ENCODE assay signal across 33 cellular contexts in genomic region chrX:122220644-122221373, GRCh38.
A peak's percentile ranks its signal among the peaks of the same experiment; 100 is the strongest.
DNase-seq lines count a peak whose midpoint lies in the region; ATAC-seq, FAIRE-seq and TF ChIP-seq lines count a peak whose summit lies in the region.
"Had no signal": no experiment of that assay in that cellular context is flagged by ENCODE, and none has a peak within 500 bp of the region (broad histone marks: within the 10 kb centered on the region; RNA-seq: fewer than 3 reads in every experiment).

No MANE protein-coding gene starts in this region.

- peak overlapping the region; percentile 65 to 94 for H3K4me2 ChIP-seq in H1 (ENCODE audit: insufficient read depth in 1 of 2, low read depth in 2 of 2, low read length in 2 of 2)
- H3K4me2 ChIP-seq: KMS-11 had no signal

- H3K23me2 ChIP-seq in H1 (ENCODE audit: low read depth, low read length), result no peaks in the 10 kb centered on the region; the same call in 1 of the 2 replicates

- H2AFZ ChIP-seq in H1 (ENCODE audit: low read length), result no peak overlapping the region

- CTCF ChIA-PET in H1 (lab: Charles Lee; ENCODE audit: partially characterized antibody), result interaction anchor here (1.6 kb wide), 1 partner anchor 82 kb away, joined by 3 read pairs; no protein-coding TSS in a partner anchor

- H3K4me3 ChIP-seq in H1 (ENCODE audit: extremely low read depth in 1 of 4, insufficient read depth in 2 of 4, low read depth in 3 of 4, low read length in 4 of 4) (peak overlapping the region; percentile 15 to 64 (median 40); a peak in 6 of 8 replicates), spleen (no peak overlapping the region)
- H3K4me3 ChIP-seq: lung, ovary, SJSA1, testis had no signal

- H3K36me3 ChIP-seq in H1 (ENCODE audit: control insufficient read depth in 2 of 4, insufficient read depth in 4 of 4, low read length in 3 of 4) (peaks cover 0 to 12% (median 4%) of the 10 kb centered on the region in 4 experiments; a peak in 3 of 8 replicates), spleen (no peaks in the 10 kb centered on the region)
- H3K36me3 ChIP-seq: ovary, SJSA1 had no signal

- POLR2A ChIA-PET in H1 (lab: Charles Lee; ENCODE audit: partially characterized antibody), result interaction anchor here (0.7 to 3.4 kb wide), 11 partner anchors 8 to 27 kb away, joined by 3 to 18 read pairs (median 6); no protein-coding TSS in a partner anchor

- FAIRE-seq in H1 (lab: Jason Lieb, UNC), result peak; percentile 84
- FAIRE-seq: bronchial epithelial cell, GM12892, HTR-8/SVneo, RCC 7860, small intestine, urothelium cell line had no signal

- H3K23ac ChIP-seq in H1 (ENCODE audit: insufficient read length), result no peak overlapping the region

- no peak overlapping the region for H3K14ac ChIP-seq in H1 (ENCODE audit: insufficient read length)

- H3K18ac ChIP-seq in H1 (ENCODE audit: extremely low read depth, low read length), result peak overlapping the region; percentile 98

- DNase-seq in ELF-1 (ENCODE audit: low read depth, low spot score), result peak; percentile 96
- DNase-seq in NCI-H82 (lab: John Stamatoyannopoulos, UW), result peak; percentile 89
- DNase-seq in H1 (ENCODE audit: low read depth in 1 of 2, low spot score in 2 of 2), result peak in 1 of 2 experiments; percentile 73
- DNase-seq in iPS-NIHi11 (ENCODE audit: low spot score), result peak; percentile 51
- DNase-seq in middle frontal gyrus (ENCODE audit: extremely low spot score, low spot score), result no peak
- DNase-seq in stimulated activated CD8-positive, alpha-beta memory T cell treated with anti-CD3 and anti-CD28 coated beads, Interleukin-4, amount 100 ng/mL, for 48 hours, result no peak
- DNase-seq in spleen, result no peak
- DNase-seq: 8988T; activated CD4-positive, alpha-beta T cell treated with anti-CD3 and anti-CD28 coated beads, Interleukin-2, amount 10 ng/mL, durations not matched to agents 24 days and 14 days; activated effector memory CD4-positive, alpha-beta T cell treated with Interleukin-2 at 50 U/mL for 16 hours; COR-L47; HFFc6; left cardiac atrium; NCI-H1417; NCI-H2029 treated with DMSO at 0.1 percent for 48 hours; NCI-H526; ovary; retina; small intestine; T1000; testis had no signal

- peak overlapping the region; percentile 99 for H4K91ac ChIP-seq in H1 (replicated peaks; ENCODE audit: insufficient read length, low read length)

- no peaks in the 10 kb centered on the region for H4K20me1 ChIP-seq in H1 (replicated peaks in 1 of 2; ENCODE audit: control insufficient read depth in 1 of 2, insufficient read depth in 2 of 2, low read length in 2 of 2)

- no peak overlapping the region for H2BK15ac ChIP-seq in H1 (ENCODE audit: low read length)

- peak overlapping the region in 2 of 4 experiments; percentile 9 to 36; a peak in 3 of 7 replicates for H3K9ac ChIP-seq in H1 (replicated peaks in 1 of 4; ENCODE audit: extremely low read depth in 1 of 4, low read depth in 3 of 4, low read length in 3 of 4)
- H3K9ac ChIP-seq: KMS-11 had no signal

- H2BK12ac ChIP-seq in H1 (ENCODE audit: low read depth, low read length), result peak overlapping the region; percentile 60; the same call in 1 of the 2 replicates

- no peaks in the 10 kb centered on the region for H3K79me1 ChIP-seq in H1 (ENCODE audit: low read depth, low read length)

- no peak for TF ChIP-seq CTCF in H1 (IDR thresholded peaks at IDR 0.05; ENCODE audit: control extremely low read depth in 1 of 3, insufficient read depth in 1 of 3, low read depth in 1 of 3, low read length in 3 of 3)
- no peak for TF ChIP-seq CTCF in spleen (IDR thresholded peaks at IDR 0.05 in 8 of 11, conservative IDR thresholded peaks at IDR 0.05 in 3 of 11)

- H2BK20ac ChIP-seq in H1 (ENCODE audit: low read length), result peak overlapping the region; percentile 48; the same call in 1 of the 2 replicates

- TF ChIP-seq RAD21 in H1 (IDR thresholded peaks at IDR 0.05 in 1 of 2, conservative IDR thresholded peaks at IDR 0.05 in 1 of 2; ENCODE audit: low read depth in 2 of 2, low read length in 2 of 2), result no peak

- WGBS in H1 (ENCODE audit: extremely low coverage in 1 of 2, insufficient coverage in 1 of 2, insufficient read length in 1 of 2, insufficient replicate concordance in 2 of 2, low coverage in 1 of 2, low lambda C conversion rate in 2 of 2, missing lambda C conversion rate in 1 of 2), 2 experiments, result 0% methylated on average over 1 of the region's 3 CpGs; no CpG with 5 or more reads in 1 of the 2 experiments
- WGBS in spleen, 5 donors, result 38 to 67% (median 48%) methylated on average over 1 to 3 of the region's 3 CpGs

- 0 out of 2 replicates have a peak overlapping the region, but pooled peaks have one; percentile 65 for H2AK5ac ChIP-seq in H1 (ENCODE audit: low read depth, low read length)

- peak overlapping the region; percentile 78 for H3K4ac ChIP-seq in H1 (replicated peaks; ENCODE audit: insufficient read length, low read depth, low read length)

- ATAC-seq in HG02884 (IDR thresholded peaks at IDR 0.05; ENCODE audit: unreplicated experiment), result no peak
- ATAC-seq: activated naive CD4-positive, alpha-beta T cell treated with anti-CD3 and anti-CD28 coated beads, Interleukin-2, amount 50 U/mL, for 72 hours; left cardiac atrium; natural killer cell treated with Interleukin-12 subunit alpha and Interleukin-12 subunit beta and Interleukin-15 and Interleukin-18, amount 100 ng/mL, for 72 hours had no signal

- TF ChIP-seq EP300 in H1 (IDR thresholded peaks at IDR 0.05; ENCODE audit: borderline replicate concordance in 1 of 2, low read depth in 2 of 2, low read length in 2 of 2), result peak in 1 of 2 experiments; percentile 57; a peak in 1 of 3 replicates

- no peak overlapping the region for H4K8ac ChIP-seq in H1 (ENCODE audit: extremely low read depth, insufficient read depth, low read length)

- TF ChIP-seq POLR2A in H1 (IDR thresholded peaks at IDR 0.05; ENCODE audit: control extremely low read depth in 1 of 2, low read depth in 2 of 2, low read length in 2 of 2) (no peak), spleen (IDR thresholded peaks at IDR 0.05) (no peak)

- peak overlapping the region; percentile 96 for H2BK120ac ChIP-seq in H1 (replicated peaks; ENCODE audit: low read depth, low read length)

- peak overlapping the region; percentile 97; the same call in 1 of the 2 replicates for H2BK5ac ChIP-seq in H1 (ENCODE audit: low read depth, low read length)

- H3K4me1 ChIP-seq in H1 (replicated peaks in 1 of 4; ENCODE audit: control insufficient read depth in 3 of 4, insufficient read depth in 4 of 4, low read length in 3 of 4), result peaks cover 0 to 14% (median 5%) of the 10 kb centered on the region in 4 experiments
- no peaks in the 10 kb centered on the region for H3K4me1 ChIP-seq in spleen
- H3K4me1 ChIP-seq: SJSA1, testis had no signal

- H3K27ac ChIP-seq in H1 (ENCODE audit: low read depth, low read length) (peak overlapping the region; percentile 67; the same call in 1 of the 2 replicates), spleen (no peak overlapping the region)
- H3K27ac ChIP-seq: C4-2B, KMS-11, ovary, SJSA1, testis had no signal

- no peaks in the 10 kb centered on the region for H3K9me3 ChIP-seq in H1 (ENCODE audit: insufficient read depth in 2 of 2, low read depth in 1 of 2, low read length in 1 of 2)
- peaks cover 0 to 9% (median 0%) of the 10 kb centered on the region in 8 donors for H3K9me3 ChIP-seq in spleen
- H3K9me3 ChIP-seq: ovary, SJSA1, testis had no signal

- H3K56ac ChIP-seq in H1 (replicated peaks; ENCODE audit: insufficient read length, low read depth, low read length), result peak overlapping the region; percentile 77

- peaks cover 0 to 30% of the 10 kb centered on the region in 2 experiments; a peak in 2 of 4 replicates for H3K79me2 ChIP-seq in H1 (ENCODE audit: control insufficient read depth in 1 of 2, insufficient read depth in 2 of 2, low read length in 2 of 2)

- peak overlapping the region; percentile 86 for H4K5ac ChIP-seq in H1 (ENCODE audit: insufficient read length, low read depth, low read length)

- H3K27me3 ChIP-seq in H1 (replicated peaks in 1 of 4; ENCODE audit: control insufficient read depth in 3 of 4, extremely low read depth in 1 of 4, insufficient read depth in 3 of 4, low read length in 3 of 4) (no peaks in the 10 kb centered on the region), spleen (replicated peaks in 1 of 7) (no peaks in the 10 kb centered on the region)
- H3K27me3 ChIP-seq: ovary, SJSA1, testis had no signal

- intact Hi-C loops in spleen (cut with DNase I; ENCODE audit: low total_unique reads), result no loop called here

TF ChIP-seq in H1, 55 proteins besides CTCF, POLR2A, EP300 and RAD21 (continues in another document):
- TF ChIP-seq SP1 (IDR thresholded peaks at IDR 0.05; ENCODE audit: low read depth, low read length) (0 out of 2 replicates have a peak, but pooled peaks have one; percentile 46), JUN (IDR thresholded peaks at IDR 0.05; ENCODE audit: low read depth, low read length) (no peak), TCF12 (IDR thresholded peaks at IDR 0.05; ENCODE audit: low read depth, low read length) (peak; percentile 89), RFX5 (IDR thresholded peaks at IDR 0.05; ENCODE audit: borderline replicate concordance, low read depth, low read length) (no peak), ASH2L (IDR thresholded peaks at IDR 0.05; ENCODE audit: low read length) (no peak), TAF1 (IDR thresholded peaks at IDR 0.05; ENCODE audit: low read depth, low read length) (no peak), USF2 (IDR thresholded peaks at IDR 0.05; ENCODE audit: low read length) (no peak), MAX (IDR thresholded peaks at IDR 0.05) (peak; percentile 71), HDAC6 (IDR thresholded peaks at IDR 0.05; ENCODE audit: low read depth, low read length) (no peak), SIN3A (conservative IDR thresholded peaks at IDR 0.05 in 1 of 2, IDR thresholded peaks at IDR 0.05 in 1 of 2; ENCODE audit: low read depth in 1 of 2, low read length in 2 of 2) (no peak; a peak in 1 of 4 replicates), SP4 (IDR thresholded peaks at IDR 0.05; ENCODE audit: low read length) (no peak), CEBPB (IDR thresholded peaks at IDR 0.05; ENCODE audit: low read depth, low read length) (no peak), CTBP2 (IDR thresholded peaks at IDR 0.05; ENCODE audit: borderline replicate concordance, insufficient read depth, insufficient read length, low read length) (no peak)

Comparison
In these comparisons a context has a peak if more than half of its experiments do, and no peak if none do; other contexts are left out.
1. DNase-seq: peak in ELF-1 (single experiment), NCI-H82 (single experiment) and iPS-NIHi11 (single experiment); none in middle frontal gyrus (single experiment), stimulated activated CD8-positive, alpha-beta memory T cell treated with anti-CD3 and anti-CD28 coated beads, Interleukin-4, amount 100 ng/mL, for 48 hours (single experiment) and spleen (single experiment).
2. H3K4me3 ChIP-seq: peak in H1 (4 of 4); none in spleen (0 of 8).